Comparison of ENCODE assay signal across 1 cellular context in genomic region chr7:108570146-108570755, GRCh38.
TF ChIP-seq lines count a peak whose summit lies in the region.

No MANE protein-coding gene starts in this region.

TF ChIP-seq in K562, 482 proteins besides CTCF, POLR2A, EP300 and RAD21 (continued from another document and continues in another):
- TF ChIP-seq, protein P1, sequence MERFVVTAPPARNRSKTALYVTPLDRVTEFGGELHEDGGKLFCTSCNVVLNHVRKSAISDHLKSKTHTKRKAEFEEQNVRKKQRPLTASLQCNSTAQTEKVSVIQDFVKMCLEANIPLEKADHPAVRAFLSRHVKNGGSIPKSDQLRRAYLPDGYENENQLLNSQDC (CRISPR knock-in tag; IDR thresholded peaks at IDR 0.05): no peak; the same call in 1 of the 2 replicates
- TF ChIP-seq CHD4 (IDR thresholded peaks at IDR 0.05; ENCODE audit: insufficient read depth, insufficient replicate concordance, low read depth, low read length, poor library complexity, severe bottlenecking): peak; percentile 67
- no peak for TF ChIP-seq ZMIZ1 (IDR thresholded peaks at IDR 0.05; ENCODE audit: low read depth in 2 of 2, low read length in 2 of 2)
- TF ChIP-seq ZNF561 (CRISPR knock-in tag; conservative IDR thresholded peaks at IDR 0.05): no peak
- TF ChIP-seq, protein P2, sequence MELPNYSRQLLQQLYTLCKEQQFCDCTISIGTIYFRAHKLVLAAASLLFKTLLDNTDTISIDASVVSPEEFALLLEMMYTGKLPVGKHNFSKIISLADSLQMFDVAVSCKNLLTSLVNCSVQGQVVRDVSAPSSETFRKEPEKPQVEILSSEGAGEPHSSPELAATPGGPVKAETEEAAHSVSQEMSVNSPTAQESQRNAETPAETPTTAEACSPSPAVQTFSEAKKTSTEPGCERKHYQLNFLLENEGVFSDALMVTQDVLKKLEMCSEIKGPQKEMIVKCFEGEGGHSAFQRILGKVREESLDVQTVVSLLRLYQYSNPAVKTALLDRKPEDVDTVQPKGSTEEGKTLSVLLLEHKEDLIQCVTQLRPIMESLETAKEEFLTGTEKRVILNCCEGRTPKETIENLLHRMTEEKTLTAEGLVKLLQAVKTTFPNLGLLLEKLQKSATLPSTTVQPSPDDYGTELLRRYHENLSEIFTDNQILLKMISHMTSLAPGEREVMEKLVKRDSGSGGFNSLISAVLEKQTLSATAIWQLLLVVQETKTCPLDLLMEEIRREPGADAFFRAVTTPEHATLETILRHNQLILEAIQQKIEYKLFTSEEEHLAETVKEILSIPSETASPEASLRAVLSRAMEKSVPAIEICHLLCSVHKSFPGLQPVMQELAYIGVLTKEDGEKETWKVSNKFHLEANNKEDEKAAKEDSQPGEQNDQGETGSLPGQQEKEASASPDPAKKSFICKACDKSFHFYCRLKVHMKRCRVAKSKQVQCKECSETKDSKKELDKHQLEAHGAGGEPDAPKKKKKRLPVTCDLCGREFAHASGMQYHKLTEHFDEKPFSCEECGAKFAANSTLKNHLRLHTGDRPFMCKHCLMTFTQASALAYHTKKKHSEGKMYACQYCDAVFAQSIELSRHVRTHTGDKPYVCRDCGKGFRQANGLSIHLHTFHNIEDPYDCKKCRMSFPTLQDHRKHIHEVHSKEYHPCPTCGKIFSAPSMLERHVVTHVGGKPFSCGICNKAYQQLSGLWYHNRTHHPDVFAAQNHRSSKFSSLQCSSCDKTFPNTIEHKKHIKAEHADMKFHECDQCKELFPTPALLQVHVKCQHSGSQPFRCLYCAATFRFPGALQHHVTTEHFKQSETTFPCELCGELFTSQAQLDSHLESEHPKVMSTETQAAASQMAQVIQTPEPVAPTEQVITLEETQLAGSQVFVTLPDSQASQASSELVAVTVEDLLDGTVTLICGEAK (IDR thresholded peaks at IDR 0.05): no peak
- TF ChIP-seq, protein P2 (CRISPR knock-in tag; IDR thresholded peaks at IDR 0.05): no peak
- TF ChIP-seq CXXC5 (CRISPR knock-in tag; IDR thresholded peaks at IDR 0.05): peak; percentile 43
- TF ChIP-seq ZNF316 (IDR thresholded peaks at IDR 0.05): no peak
- peak; percentile 58 for TF ChIP-seq TAF1 (IDR thresholded peaks at IDR 0.05; ENCODE audit: control insufficient read depth, extremely low read depth, insufficient read depth, low read length, severe bottlenecking)
- TF ChIP-seq NRF1 (conservative IDR thresholded peaks at IDR 0.05 in 1 of 2, IDR thresholded peaks at IDR 0.05 in 1 of 2): no peak
- peak; percentile 78; the same call in 1 of the 2 replicates for TF ChIP-seq HSF4 (CRISPR knock-in tag; IDR thresholded peaks at IDR 0.05; ENCODE audit: borderline replicate concordance)
- TF ChIP-seq C11orf30 (IDR thresholded peaks at IDR 0.05; ENCODE audit: low read depth): no peak
- no peak for TF ChIP-seq DDX20 (tag; IDR thresholded peaks at IDR 0.05; ENCODE audit: low read depth)
- peak; percentile 19; the same call in 1 of the 2 replicates for TF ChIP-seq ZFX (CRISPR knock-in tag; IDR thresholded peaks at IDR 0.05)
- no peak for TF ChIP-seq NFATC3 (IDR thresholded peaks at IDR 0.05)
- no peak for TF ChIP-seq NFXL1 (CRISPR knock-in tag; IDR thresholded peaks at IDR 0.05)
- no peak for TF ChIP-seq ZNF282 (CRISPR knock-in tag; IDR thresholded peaks at IDR 0.05)
- no peak for TF ChIP-seq ZNF217 (CRISPR knock-in tag; IDR thresholded peaks at IDR 0.05)
- peak; percentile 57 for TF ChIP-seq PRPF4 (IDR thresholded peaks at IDR 0.05; ENCODE audit: insufficient read depth, low read depth, low read length, poor library complexity, severe bottlenecking)
- no peak for TF ChIP-seq CREB1 (IDR thresholded peaks at IDR 0.05)
- TF ChIP-seq CREB1 (CRISPR knock-in tag; IDR thresholded peaks at IDR 0.05): no peak
- 0 out of 2 replicates have a peak, but pooled peaks have one; percentile 45 for TF ChIP-seq ZNF444 (CRISPR knock-in tag; IDR thresholded peaks at IDR 0.05)
- no peak for TF ChIP-seq TOE1 (IDR thresholded peaks at IDR 0.05; ENCODE audit: borderline replicate concordance)
- no peak for TF ChIP-seq TOE1 (CRISPR knock-in tag; IDR thresholded peaks at IDR 0.05; ENCODE audit: borderline replicate concordance, low read depth)
- TF ChIP-seq GTF2A2 (tag; IDR thresholded peaks at IDR 0.05): 0 out of 2 replicates have a peak, but pooled peaks have one; percentile 33
- no peak for TF ChIP-seq WHSC1 (IDR thresholded peaks at IDR 0.05; ENCODE audit: low read length)
- TF ChIP-seq MIER1 (IDR thresholded peaks at IDR 0.05; ENCODE audit: low read depth): 0 out of 2 replicates have a peak, but pooled peaks have one; percentile 43
- TF ChIP-seq MBD2 (IDR thresholded peaks at IDR 0.05; ENCODE audit: borderline replicate concordance, low read depth): no peak
- TF ChIP-seq ELF2 (CRISPR knock-in tag; IDR thresholded peaks at IDR 0.05): no peak
- TF ChIP-seq, protein P3, sequence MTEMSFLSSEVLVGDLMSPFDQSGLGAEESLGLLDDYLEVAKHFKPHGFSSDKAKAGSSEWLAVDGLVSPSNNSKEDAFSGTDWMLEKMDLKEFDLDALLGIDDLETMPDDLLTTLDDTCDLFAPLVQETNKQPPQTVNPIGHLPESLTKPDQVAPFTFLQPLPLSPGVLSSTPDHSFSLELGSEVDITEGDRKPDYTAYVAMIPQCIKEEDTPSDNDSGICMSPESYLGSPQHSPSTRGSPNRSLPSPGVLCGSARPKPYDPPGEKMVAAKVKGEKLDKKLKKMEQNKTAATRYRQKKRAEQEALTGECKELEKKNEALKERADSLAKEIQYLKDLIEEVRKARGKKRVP (CRISPR knock-in tag; IDR thresholded peaks at IDR 0.05): 0 out of 2 replicates have a peak, but pooled peaks have one; percentile 22
- no peak for TF ChIP-seq MED1 (CRISPR knock-in tag; IDR thresholded peaks at IDR 0.05; ENCODE audit: borderline replicate concordance)
- no peak for TF ChIP-seq ZBTB12 (CRISPR knock-in tag; IDR thresholded peaks at IDR 0.05)
- TF ChIP-seq SAP30 (IDR thresholded peaks at IDR 0.05; ENCODE audit: borderline replicate concordance, insufficient read depth, low read depth, low read length, poor library complexity, severe bottlenecking): peak; percentile 65
- no peak for TF ChIP-seq TFAM (CRISPR knock-in tag; conservative IDR thresholded peaks at IDR 0.05)
- TF ChIP-seq VEZF1 (CRISPR knock-in tag; IDR thresholded peaks at IDR 0.05): no peak
- no peak for TF ChIP-seq SNIP1 (IDR thresholded peaks at IDR 0.05; ENCODE audit: low read depth)
- no peak for TF ChIP-seq STAT5B (CRISPR knock-in tag; IDR thresholded peaks at IDR 0.05)
- no peak for TF ChIP-seq SMARCA5 (IDR thresholded peaks at IDR 0.05)
- peak in 1 of 3 experiments; percentile 66 for TF ChIP-seq YY1 (IDR thresholded peaks at IDR 0.05; ENCODE audit: borderline replicate concordance in 1 of 3, control insufficient read depth in 1 of 3, extremely low read depth in 1 of 3, insufficient read depth in 3 of 3, insufficient read length in 1 of 3, insufficient replicate concordance in 2 of 3, low read depth in 1 of 3, low read length in 2 of 3)
- no peak; the same call in 1 of the 2 replicates for TF ChIP-seq BCOR (IDR thresholded peaks at IDR 0.05)
- TF ChIP-seq MAFK (IDR thresholded peaks at IDR 0.05; ENCODE audit: low read length): no peak
- no peak for TF ChIP-seq HDAC6 (IDR thresholded peaks at IDR 0.05; ENCODE audit: low read depth, low read length)
- peak; percentile 70 for TF ChIP-seq RBBP5 (IDR thresholded peaks at IDR 0.05; ENCODE audit: borderline replicate concordance, insufficient read depth, low read length, poor library complexity, severe bottlenecking)
